ENCODE assay signal across 1 cellular context in the genomic region with DNA sequence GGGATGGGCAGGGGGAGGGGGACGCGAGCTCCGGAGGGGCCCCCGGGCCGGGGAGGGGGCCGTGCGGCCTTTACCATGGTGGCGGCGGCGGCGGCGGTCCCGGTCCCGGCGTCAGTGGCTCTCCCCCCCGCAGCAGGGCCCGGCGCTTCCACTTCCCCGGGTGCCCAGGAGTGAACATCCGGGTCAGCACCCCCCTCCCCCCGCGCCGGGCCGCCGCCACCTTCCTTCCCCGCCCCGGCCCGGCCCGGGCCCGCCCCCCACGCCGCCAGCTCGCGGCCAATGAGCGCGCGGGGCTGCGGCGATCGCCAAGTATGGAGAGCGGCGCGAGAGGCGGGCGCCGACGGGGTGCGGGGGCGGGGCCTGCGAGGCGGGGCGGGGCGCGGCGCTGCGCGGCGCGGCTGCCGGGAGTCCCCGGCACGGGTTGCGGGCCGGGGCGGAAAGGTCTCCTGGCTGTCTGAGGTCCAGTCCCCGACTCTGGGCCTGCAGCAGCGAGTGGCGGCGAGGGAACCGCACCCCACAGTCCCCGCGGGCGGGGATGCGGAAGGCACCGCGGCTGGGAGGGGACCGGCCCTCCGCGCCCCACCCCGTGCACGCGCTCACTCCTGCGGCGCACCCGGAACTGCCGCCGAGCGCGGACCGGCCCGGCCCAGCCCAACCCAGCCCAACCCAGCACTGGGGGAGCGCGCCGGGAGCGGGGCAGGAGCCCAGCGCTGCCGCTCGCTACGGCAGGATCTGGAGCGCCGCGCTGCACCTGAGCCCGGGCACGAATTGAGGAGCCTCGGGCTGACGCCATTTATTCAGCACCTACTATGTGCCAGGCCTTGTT.
TF ChIP-seq lines count a peak whose summit lies in the region.

A gene (minus strand): TSS at position 178 of the 826 bp plus-strand sequence. CDS start 101 bp downstream, at position 77.

TF ChIP-seq in HepG2, 621 proteins besides CTCF, POLR2A, EP300 and RAD21 (continued from another document and continues in another):
- TF ChIP-seq SRSF1 (optimal IDR thresholded peaks at IDR 0.05; ENCODE audit: low read depth, low read length) = no peak
- TF ChIP-seq, protein P1, sequence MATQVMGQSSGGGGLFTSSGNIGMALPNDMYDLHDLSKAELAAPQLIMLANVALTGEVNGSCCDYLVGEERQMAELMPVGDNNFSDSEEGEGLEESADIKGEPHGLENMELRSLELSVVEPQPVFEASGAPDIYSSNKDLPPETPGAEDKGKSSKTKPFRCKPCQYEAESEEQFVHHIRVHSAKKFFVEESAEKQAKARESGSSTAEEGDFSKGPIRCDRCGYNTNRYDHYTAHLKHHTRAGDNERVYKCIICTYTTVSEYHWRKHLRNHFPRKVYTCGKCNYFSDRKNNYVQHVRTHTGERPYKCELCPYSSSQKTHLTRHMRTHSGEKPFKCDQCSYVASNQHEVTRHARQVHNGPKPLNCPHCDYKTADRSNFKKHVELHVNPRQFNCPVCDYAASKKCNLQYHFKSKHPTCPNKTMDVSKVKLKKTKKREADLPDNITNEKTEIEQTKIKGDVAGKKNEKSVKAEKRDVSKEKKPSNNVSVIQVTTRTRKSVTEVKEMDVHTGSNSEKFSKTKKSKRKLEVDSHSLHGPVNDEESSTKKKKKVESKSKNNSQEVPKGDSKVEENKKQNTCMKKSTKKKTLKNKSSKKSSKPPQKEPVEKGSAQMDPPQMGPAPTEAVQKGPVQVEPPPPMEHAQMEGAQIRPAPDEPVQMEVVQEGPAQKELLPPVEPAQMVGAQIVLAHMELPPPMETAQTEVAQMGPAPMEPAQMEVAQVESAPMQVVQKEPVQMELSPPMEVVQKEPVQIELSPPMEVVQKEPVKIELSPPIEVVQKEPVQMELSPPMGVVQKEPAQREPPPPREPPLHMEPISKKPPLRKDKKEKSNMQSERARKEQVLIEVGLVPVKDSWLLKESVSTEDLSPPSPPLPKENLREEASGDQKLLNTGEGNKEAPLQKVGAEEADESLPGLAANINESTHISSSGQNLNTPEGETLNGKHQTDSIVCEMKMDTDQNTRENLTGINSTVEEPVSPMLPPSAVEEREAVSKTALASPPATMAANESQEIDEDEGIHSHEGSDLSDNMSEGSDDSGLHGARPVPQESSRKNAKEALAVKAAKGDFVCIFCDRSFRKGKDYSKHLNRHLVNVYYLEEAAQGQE (IDR thresholded peaks at IDR 0.05; ENCODE audit: borderline replicate concordance in 1 of 2, low read depth in 1 of 2, low read length in 2 of 2) = no peak
- TF ChIP-seq, protein P2, sequence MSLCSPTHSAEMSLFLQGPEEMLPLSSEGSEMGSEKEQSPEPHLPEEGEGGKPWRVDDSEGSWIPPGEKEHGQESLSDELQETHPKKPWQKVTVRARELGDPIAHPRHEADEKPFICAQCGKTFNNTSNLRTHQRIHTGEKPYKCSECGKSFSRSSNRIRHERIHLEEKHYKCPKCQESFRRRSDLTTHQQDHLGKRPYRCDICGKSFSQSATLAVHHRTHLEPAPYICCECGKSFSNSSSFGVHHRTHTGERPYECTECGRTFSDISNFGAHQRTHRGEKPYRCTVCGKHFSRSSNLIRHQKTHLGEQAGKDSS (CRISPR knock-in tag; IDR thresholded peaks at IDR 0.05; ENCODE audit: borderline replicate concordance, low read depth) = no peak
- TF ChIP-seq, protein P3, sequence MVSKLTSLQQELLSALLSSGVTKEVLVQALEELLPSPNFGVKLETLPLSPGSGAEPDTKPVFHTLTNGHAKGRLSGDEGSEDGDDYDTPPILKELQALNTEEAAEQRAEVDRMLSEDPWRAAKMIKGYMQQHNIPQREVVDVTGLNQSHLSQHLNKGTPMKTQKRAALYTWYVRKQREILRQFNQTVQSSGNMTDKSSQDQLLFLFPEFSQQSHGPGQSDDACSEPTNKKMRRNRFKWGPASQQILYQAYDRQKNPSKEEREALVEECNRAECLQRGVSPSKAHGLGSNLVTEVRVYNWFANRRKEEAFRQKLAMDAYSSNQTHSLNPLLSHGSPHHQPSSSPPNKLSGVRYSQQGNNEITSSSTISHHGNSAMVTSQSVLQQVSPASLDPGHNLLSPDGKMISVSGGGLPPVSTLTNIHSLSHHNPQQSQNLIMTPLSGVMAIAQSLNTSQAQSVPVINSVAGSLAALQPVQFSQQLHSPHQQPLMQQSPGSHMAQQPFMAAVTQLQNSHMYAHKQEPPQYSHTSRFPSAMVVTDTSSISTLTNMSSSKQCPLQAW (CRISPR knock-in tag; IDR thresholded peaks at IDR 0.05) = no peak
- TF ChIP-seq RBM22 (optimal IDR thresholded peaks at IDR 0.05; ENCODE audit: low read length) = no peak
- no peak for TF ChIP-seq SCMH1 (CRISPR knock-in tag; IDR thresholded peaks at IDR 0.05; ENCODE audit: borderline replicate concordance)
- no peak; the same call in 1 of the 2 replicates for TF ChIP-seq ZNF230 (CRISPR knock-in tag; IDR thresholded peaks at IDR 0.05)
- TF ChIP-seq CEBPG (CRISPR knock-in tag; IDR thresholded peaks at IDR 0.05) = no peak
- TF ChIP-seq, protein P4, sequence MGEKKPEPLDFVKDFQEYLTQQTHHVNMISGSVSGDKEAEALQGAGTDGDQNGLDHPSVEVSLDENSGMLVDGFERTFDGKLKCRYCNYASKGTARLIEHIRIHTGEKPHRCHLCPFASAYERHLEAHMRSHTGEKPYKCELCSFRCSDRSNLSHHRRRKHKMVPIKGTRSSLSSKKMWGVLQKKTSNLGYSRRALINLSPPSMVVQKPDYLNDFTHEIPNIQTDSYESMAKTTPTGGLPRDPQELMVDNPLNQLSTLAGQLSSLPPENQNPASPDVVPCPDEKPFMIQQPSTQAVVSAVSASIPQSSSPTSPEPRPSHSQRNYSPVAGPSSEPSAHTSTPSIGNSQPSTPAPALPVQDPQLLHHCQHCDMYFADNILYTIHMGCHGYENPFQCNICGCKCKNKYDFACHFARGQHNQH (CRISPR knock-in tag; IDR thresholded peaks at IDR 0.05) = no peak
- TF ChIP-seq, protein P5, sequence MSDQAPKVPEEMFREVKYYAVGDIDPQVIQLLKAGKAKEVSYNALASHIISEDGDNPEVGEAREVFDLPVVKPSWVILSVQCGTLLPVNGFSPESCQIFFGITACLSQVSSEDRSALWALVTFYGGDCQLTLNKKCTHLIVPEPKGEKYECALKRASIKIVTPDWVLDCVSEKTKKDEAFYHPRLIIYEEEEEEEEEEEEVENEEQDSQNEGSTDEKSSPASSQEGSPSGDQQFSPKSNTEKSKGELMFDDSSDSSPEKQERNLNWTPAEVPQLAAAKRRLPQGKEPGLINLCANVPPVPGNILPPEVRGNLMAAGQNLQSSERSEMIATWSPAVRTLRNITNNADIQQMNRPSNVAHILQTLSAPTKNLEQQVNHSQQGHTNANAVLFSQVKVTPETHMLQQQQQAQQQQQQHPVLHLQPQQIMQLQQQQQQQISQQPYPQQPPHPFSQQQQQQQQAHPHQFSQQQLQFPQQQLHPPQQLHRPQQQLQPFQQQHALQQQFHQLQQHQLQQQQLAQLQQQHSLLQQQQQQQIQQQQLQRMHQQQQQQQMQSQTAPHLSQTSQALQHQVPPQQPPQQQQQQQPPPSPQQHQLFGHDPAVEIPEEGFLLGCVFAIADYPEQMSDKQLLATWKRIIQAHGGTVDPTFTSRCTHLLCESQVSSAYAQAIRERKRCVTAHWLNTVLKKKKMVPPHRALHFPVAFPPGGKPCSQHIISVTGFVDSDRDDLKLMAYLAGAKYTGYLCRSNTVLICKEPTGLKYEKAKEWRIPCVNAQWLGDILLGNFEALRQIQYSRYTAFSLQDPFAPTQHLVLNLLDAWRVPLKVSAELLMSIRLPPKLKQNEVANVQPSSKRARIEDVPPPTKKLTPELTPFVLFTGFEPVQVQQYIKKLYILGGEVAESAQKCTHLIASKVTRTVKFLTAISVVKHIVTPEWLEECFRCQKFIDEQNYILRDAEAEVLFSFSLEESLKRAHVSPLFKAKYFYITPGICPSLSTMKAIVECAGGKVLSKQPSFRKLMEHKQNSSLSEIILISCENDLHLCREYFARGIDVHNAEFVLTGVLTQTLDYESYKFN (CRISPR knock-in tag; conservative IDR thresholded peaks at IDR 0.05) = no peak
- 0 out of 2 replicates have a peak, but pooled peaks have one; percentile 52 for TF ChIP-seq ZNF772 (CRISPR knock-in tag; IDR thresholded peaks at IDR 0.05)
- TF ChIP-seq NAIF1 (CRISPR knock-in tag; IDR thresholded peaks at IDR 0.05; ENCODE audit: borderline replicate concordance) = no peak
- TF ChIP-seq ZNF792 (CRISPR knock-in tag; IDR thresholded peaks at IDR 0.05) = no peak
- no peak for TF ChIP-seq SSRP1 (CRISPR knock-in tag; IDR thresholded peaks at IDR 0.05)
- TF ChIP-seq ZNF432 (CRISPR knock-in tag; IDR thresholded peaks at IDR 0.05; ENCODE audit: borderline replicate concordance) = no peak
- no peak for TF ChIP-seq ZNF781 (CRISPR knock-in tag; IDR thresholded peaks at IDR 0.05; ENCODE audit: borderline replicate concordance, not compliant biosample characterization)
- TF ChIP-seq RBAK (CRISPR knock-in tag; IDR thresholded peaks at IDR 0.05) = no peak
- TF ChIP-seq DR1 (CRISPR knock-in tag; IDR thresholded peaks at IDR 0.05) = no peak
- TF ChIP-seq DNMT1 (CRISPR knock-in tag; IDR thresholded peaks at IDR 0.05) = peak; percentile 52; the same call in 1 of the 2 replicates
- no peak for TF ChIP-seq U2AF1 (optimal IDR thresholded peaks at IDR 0.05; ENCODE audit: low read depth, low read length)
- peak; percentile 54; the same call in 1 of the 2 replicates for TF ChIP-seq ZNF235 (CRISPR knock-in tag; IDR thresholded peaks at IDR 0.05; ENCODE audit: borderline replicate concordance)
- TF ChIP-seq, protein P6, sequence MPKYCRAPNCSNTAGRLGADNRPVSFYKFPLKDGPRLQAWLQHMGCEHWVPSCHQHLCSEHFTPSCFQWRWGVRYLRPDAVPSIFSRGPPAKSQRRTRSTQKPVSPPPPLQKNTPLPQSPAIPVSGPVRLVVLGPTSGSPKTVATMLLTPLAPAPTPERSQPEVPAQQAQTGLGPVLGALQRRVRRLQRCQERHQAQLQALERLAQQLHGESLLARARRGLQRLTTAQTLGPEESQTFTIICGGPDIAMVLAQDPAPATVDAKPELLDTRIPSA (CRISPR knock-in tag; IDR thresholded peaks at IDR 0.05; ENCODE audit: borderline replicate concordance) = no peak
- TF ChIP-seq, protein P7, sequence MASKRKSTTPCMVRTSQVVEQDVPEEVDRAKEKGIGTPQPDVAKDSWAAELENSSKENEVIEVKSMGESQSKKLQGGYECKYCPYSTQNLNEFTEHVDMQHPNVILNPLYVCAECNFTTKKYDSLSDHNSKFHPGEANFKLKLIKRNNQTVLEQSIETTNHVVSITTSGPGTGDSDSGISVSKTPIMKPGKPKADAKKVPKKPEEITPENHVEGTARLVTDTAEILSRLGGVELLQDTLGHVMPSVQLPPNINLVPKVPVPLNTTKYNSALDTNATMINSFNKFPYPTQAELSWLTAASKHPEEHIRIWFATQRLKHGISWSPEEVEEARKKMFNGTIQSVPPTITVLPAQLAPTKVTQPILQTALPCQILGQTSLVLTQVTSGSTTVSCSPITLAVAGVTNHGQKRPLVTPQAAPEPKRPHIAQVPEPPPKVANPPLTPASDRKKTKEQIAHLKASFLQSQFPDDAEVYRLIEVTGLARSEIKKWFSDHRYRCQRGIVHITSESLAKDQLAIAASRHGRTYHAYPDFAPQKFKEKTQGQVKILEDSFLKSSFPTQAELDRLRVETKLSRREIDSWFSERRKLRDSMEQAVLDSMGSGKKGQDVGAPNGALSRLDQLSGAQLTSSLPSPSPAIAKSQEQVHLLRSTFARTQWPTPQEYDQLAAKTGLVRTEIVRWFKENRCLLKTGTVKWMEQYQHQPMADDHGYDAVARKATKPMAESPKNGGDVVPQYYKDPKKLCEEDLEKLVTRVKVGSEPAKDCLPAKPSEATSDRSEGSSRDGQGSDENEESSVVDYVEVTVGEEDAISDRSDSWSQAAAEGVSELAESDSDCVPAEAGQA (IDR thresholded peaks at IDR 0.05; ENCODE audit: low read depth) = no peak
- TF ChIP-seq, protein P7 (CRISPR knock-in tag; IDR thresholded peaks at IDR 0.05; ENCODE audit: borderline replicate concordance) = 0 out of 2 replicates have a peak, but pooled peaks have one; percentile 59
- TF ChIP-seq ZNF749 (CRISPR knock-in tag; IDR thresholded peaks at IDR 0.05; ENCODE audit: borderline replicate concordance) = no peak
- TF ChIP-seq ZNF292 (CRISPR knock-in tag; IDR thresholded peaks at IDR 0.05; ENCODE audit: borderline replicate concordance, low read depth) = no peak
- TF ChIP-seq ARID2 (CRISPR knock-in tag; IDR thresholded peaks at IDR 0.05; ENCODE audit: borderline replicate concordance) = no peak
- no peak for TF ChIP-seq ATAD3A (CRISPR knock-in tag; IDR thresholded peaks at IDR 0.05)
- no peak; the same call in 1 of the 2 replicates for TF ChIP-seq ZSCAN21 (CRISPR knock-in tag; IDR thresholded peaks at IDR 0.05; ENCODE audit: borderline replicate concordance)
- TF ChIP-seq EEA1 (CRISPR knock-in tag; IDR thresholded peaks at IDR 0.05; ENCODE audit: borderline replicate concordance) = no peak
- no peak for TF ChIP-seq TEAD2 (CRISPR knock-in tag; IDR thresholded peaks at IDR 0.05)
- no peak for TF ChIP-seq ZNF572 (CRISPR knock-in tag; IDR thresholded peaks at IDR 0.05)
- TF ChIP-seq, protein P8, sequence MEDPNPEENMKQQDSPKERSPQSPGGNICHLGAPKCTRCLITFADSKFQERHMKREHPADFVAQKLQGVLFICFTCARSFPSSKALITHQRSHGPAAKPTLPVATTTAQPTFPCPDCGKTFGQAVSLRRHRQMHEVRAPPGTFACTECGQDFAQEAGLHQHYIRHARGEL (CRISPR knock-in tag; IDR thresholded peaks at IDR 0.05) = no peak
- TF ChIP-seq SOX6 (IDR thresholded peaks at IDR 0.05) = no peak
- TF ChIP-seq SOX6 (CRISPR knock-in tag; IDR thresholded peaks at IDR 0.05) = no peak; the same call in 1 of the 2 replicates
- peak; percentile 67; the same call in 1 of the 2 replicates for TF ChIP-seq EED (CRISPR knock-in tag; IDR thresholded peaks at IDR 0.05)
- no peak for TF ChIP-seq NFIC (IDR thresholded peaks at IDR 0.05; ENCODE audit: low read length)
- TF ChIP-seq, protein P9, sequence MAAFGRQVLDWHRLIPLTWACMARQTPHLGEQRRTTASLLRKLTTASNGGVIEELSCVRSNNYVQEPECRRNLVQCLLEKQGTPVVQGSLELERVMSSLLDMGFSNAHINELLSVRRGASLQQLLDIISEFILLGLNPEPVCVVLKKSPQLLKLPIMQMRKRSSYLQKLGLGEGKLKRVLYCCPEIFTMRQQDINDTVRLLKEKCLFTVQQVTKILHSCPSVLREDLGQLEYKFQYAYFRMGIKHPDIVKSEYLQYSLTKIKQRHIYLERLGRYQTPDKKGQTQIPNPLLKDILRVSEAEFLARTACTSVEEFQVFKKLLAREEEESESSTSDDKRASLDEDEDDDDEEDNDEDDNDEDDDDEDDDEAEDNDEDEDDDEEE (CRISPR knock-in tag; IDR thresholded peaks at IDR 0.05) = peak; percentile 87
- no peak for TF ChIP-seq ZSCAN22 (CRISPR knock-in tag; IDR thresholded peaks at IDR 0.05)
